Comparison of ENCODE assay signal across 1 cellular context in genomic region chr19:27793644-27794443, GRCh38.
A peak's percentile ranks its signal among the peaks of the same experiment; 100 is the strongest.
TF ChIP-seq lines count a peak whose summit lies in the region.

No MANE protein-coding gene starts in this region.

TF ChIP-seq in HEK293, 187 proteins besides CTCF, POLR2A, EP300 and RAD21 (continued from another document and continues in another):
- TF ChIP-seq ZNF549 (tag by site-specific recombination; IDR thresholded peaks at IDR 0.05) (no peak; the same call in 1 of the 2 replicates), EGR2 (tag by site-specific recombination; IDR thresholded peaks at IDR 0.05; ENCODE audit: low read depth) (no peak), ZSCAN5A (tag by site-specific recombination; IDR thresholded peaks at IDR 0.05) (no peak), ZNF266 (tag by site-specific recombination; IDR thresholded peaks at IDR 0.05; ENCODE audit: low read depth) (no peak), ZNF37A (tag by site-specific recombination; IDR thresholded peaks at IDR 0.05) (no peak), KLF7 (tag by site-specific recombination; IDR thresholded peaks at IDR 0.05; ENCODE audit: borderline replicate concordance) (peak; percentile 73; the same call in 1 of the 2 replicates), ZNF202 (tag by site-specific recombination; IDR thresholded peaks at IDR 0.05; ENCODE audit: borderline replicate concordance) (no peak), ZNF660 (tag by site-specific recombination; IDR thresholded peaks at IDR 0.05) (peak; percentile 34; the same call in 1 of the 2 replicates), ZNF639 (tag by site-specific recombination; IDR thresholded peaks at IDR 0.05) (peak; percentile 85), ZBTB10 (tag by site-specific recombination; IDR thresholded peaks at IDR 0.05) (0 out of 2 replicates have a peak, but pooled peaks have one; percentile 69), SALL2 (tag by site-specific recombination; IDR thresholded peaks at IDR 0.05; ENCODE audit: borderline replicate concordance) (no peak), ZNF843 (tag by site-specific recombination; IDR thresholded peaks at IDR 0.05) (peak; percentile 71; the same call in 1 of the 2 replicates), ZNF302 (tag by site-specific recombination; IDR thresholded peaks at IDR 0.05; ENCODE audit: low read depth) (peak; percentile 14; the same call in 1 of the 2 replicates), ZNF76 (tag by site-specific recombination; IDR thresholded peaks at IDR 0.05; ENCODE audit: borderline replicate concordance, low read depth) (peak; percentile 100), ZNF747 (tag by site-specific recombination; IDR thresholded peaks at IDR 0.05) (no peak), ZNF585B (tag by site-specific recombination; IDR thresholded peaks at IDR 0.05) (no peak), ZNF791 (tag by site-specific recombination; IDR thresholded peaks at IDR 0.05) (no peak), ZNF2 (tag by site-specific recombination; IDR thresholded peaks at IDR 0.05) (peak; percentile 97), BCL11B (tag by site-specific recombination; IDR thresholded peaks at IDR 0.05; ENCODE audit: low read depth) (peak; percentile 32; the same call in 1 of the 2 replicates), SETDB1 (IDR thresholded peaks at IDR 0.05; ENCODE audit: insufficient read length, low read length) (no peak), KLF8 (tag by site-specific recombination; IDR thresholded peaks at IDR 0.05) (peak; percentile 96), ZBTB44 (tag by site-specific recombination; IDR thresholded peaks at IDR 0.05) (no peak), ZNF544 (tag by site-specific recombination; IDR thresholded peaks at IDR 0.05) (no peak), ZNF561 (tag by site-specific recombination; IDR thresholded peaks at IDR 0.05; ENCODE audit: borderline replicate concordance) (peak; percentile 96), IKZF3 (tag by site-specific recombination; IDR thresholded peaks at IDR 0.05) (peak; percentile 59; the same call in 1 of the 2 replicates), ZBTB26 (tag by site-specific recombination; optimal IDR thresholded peaks at IDR 0.05) (peak; percentile 90), ZNF621 (tag by site-specific recombination; IDR thresholded peaks at IDR 0.05) (no peak), ZNF274 (IDR thresholded peaks at IDR 0.05; ENCODE audit: low read length) (no peak), ZNF274 (tag by site-specific recombination; IDR thresholded peaks at IDR 0.05; ENCODE audit: borderline replicate concordance) (no peak), ZNF169 (tag by site-specific recombination; IDR thresholded peaks at IDR 0.05) (no peak), ZNF174 (tag by site-specific recombination; IDR thresholded peaks at IDR 0.05) (no peak), ZNF645 (tag by site-specific recombination; IDR thresholded peaks at IDR 0.05) (peak; percentile 73; the same call in 1 of the 2 replicates), ZNF19 (tag by site-specific recombination; IDR thresholded peaks at IDR 0.05; ENCODE audit: low read depth) (no peak), ZNF521 (tag by site-specific recombination; IDR thresholded peaks at IDR 0.05) (no peak), PRDM4 (tag by site-specific recombination; IDR thresholded peaks at IDR 0.05) (no peak; the same call in 1 of the 2 replicates), ZNF311 (tag by site-specific recombination; IDR thresholded peaks at IDR 0.05; ENCODE audit: borderline replicate concordance) (no peak), ZNF214 (tag by site-specific recombination; IDR thresholded peaks at IDR 0.05; ENCODE audit: borderline replicate concordance) (no peak), ZBTB7A (tag by site-specific recombination; IDR thresholded peaks at IDR 0.05; ENCODE audit: low read depth) (0 out of 2 replicates have a peak, but pooled peaks have one; percentile 8), GLI2 (tag by site-specific recombination; IDR thresholded peaks at IDR 0.05; ENCODE audit: borderline replicate concordance, low read depth) (no peak), ZNF530 (tag by site-specific recombination; IDR thresholded peaks at IDR 0.05; ENCODE audit: low read depth) (no peak), YY1 (tag by site-specific recombination; IDR thresholded peaks at IDR 0.05) (peak; percentile 90), ZNF10 (tag by site-specific recombination; IDR thresholded peaks at IDR 0.05) (peak; percentile 55; the same call in 1 of the 2 replicates), ZNF501 (tag by site-specific recombination; IDR thresholded peaks at IDR 0.05) (peak; percentile 81), ZNF366 (tag by site-specific recombination; conservative IDR thresholded peaks at IDR 0.05) (peak; percentile 90), MEIS1 (CRISPR knock-in tag; IDR thresholded peaks at IDR 0.05; ENCODE audit: borderline replicate concordance) (no peak), ZNF133 (tag by site-specific recombination; IDR thresholded peaks at IDR 0.05) (no peak; the same call in 1 of the 2 replicates), PRDM1 (tag by site-specific recombination; IDR thresholded peaks at IDR 0.05) (no peak; the same call in 1 of the 2 replicates), ZNF391 (tag by site-specific recombination; IDR thresholded peaks at IDR 0.05; ENCODE audit: borderline replicate concordance, low read depth) (peak; percentile 63; the same call in 1 of the 2 replicates), ZNF280D (tag by site-specific recombination; IDR thresholded peaks at IDR 0.05) (peak; percentile 10; the same call in 1 of the 2 replicates), ZBTB48 (tag by site-specific recombination; IDR thresholded peaks at IDR 0.05) (peak; percentile 100), ZNF223 (tag by site-specific recombination; IDR thresholded peaks at IDR 0.05) (no peak), ZFP37 (tag by site-specific recombination; IDR thresholded peaks at IDR 0.05) (peak; percentile 54; the same call in 1 of the 2 replicates)
